1 cellular context compared by ENCODE assay signal in genomic region chr12:64086946-64087345, GRCh38.
TF ChIP-seq lines count a peak whose summit lies in the region.

No MANE protein-coding gene starts in this region.

TF ChIP-seq in IMR-90, 13 proteins besides CTCF, POLR2A, EP300 and RAD21:
- no peak for TF ChIP-seq BHLHE40 (IDR thresholded peaks at IDR 0.05; ENCODE audit: low read depth, low read length)
- no peak for TF ChIP-seq FOS (IDR thresholded peaks at IDR 0.05; ENCODE audit: low read depth, low read length)
- no peak for TF ChIP-seq USF2 (IDR thresholded peaks at IDR 0.05; ENCODE audit: low read depth, low read length)
- no peak for TF ChIP-seq ELK1 (IDR thresholded peaks at IDR 0.05; ENCODE audit: borderline replicate concordance, low read depth, low read length)
- no peak for TF ChIP-seq RFX5 (IDR thresholded peaks at IDR 0.05; ENCODE audit: low read depth, low read length)
- TF ChIP-seq NFE2L2 (IDR thresholded peaks at IDR 0.05; ENCODE audit: low read depth, low read length) = no peak
- TF ChIP-seq MAFK (IDR thresholded peaks at IDR 0.05; ENCODE audit: low read depth, low read length) = no peak
- TF ChIP-seq CEBPB (IDR thresholded peaks at IDR 0.05; ENCODE audit: low read depth, low read length) = no peak
- TF ChIP-seq MAZ (IDR thresholded peaks at IDR 0.05; ENCODE audit: borderline replicate concordance, low read depth, low read length) = no peak
- no peak for TF ChIP-seq MXI1 (IDR thresholded peaks at IDR 0.05; ENCODE audit: borderline replicate concordance, low read depth, low read length)
- no peak for TF ChIP-seq RCOR1 (IDR thresholded peaks at IDR 0.05; ENCODE audit: insufficient replicate concordance, low read length)
- TF ChIP-seq CHD1 (IDR thresholded peaks at IDR 0.05; ENCODE audit: low read depth, low read length) = no peak
- TF ChIP-seq SMC3 (IDR thresholded peaks at IDR 0.05; ENCODE audit: low read depth, low read length) = no peak
TF ChIP-seq in IMR-90: peak in this region for 0.
